ENCODE assay signal across 12 cellular contexts in the genomic region with DNA sequence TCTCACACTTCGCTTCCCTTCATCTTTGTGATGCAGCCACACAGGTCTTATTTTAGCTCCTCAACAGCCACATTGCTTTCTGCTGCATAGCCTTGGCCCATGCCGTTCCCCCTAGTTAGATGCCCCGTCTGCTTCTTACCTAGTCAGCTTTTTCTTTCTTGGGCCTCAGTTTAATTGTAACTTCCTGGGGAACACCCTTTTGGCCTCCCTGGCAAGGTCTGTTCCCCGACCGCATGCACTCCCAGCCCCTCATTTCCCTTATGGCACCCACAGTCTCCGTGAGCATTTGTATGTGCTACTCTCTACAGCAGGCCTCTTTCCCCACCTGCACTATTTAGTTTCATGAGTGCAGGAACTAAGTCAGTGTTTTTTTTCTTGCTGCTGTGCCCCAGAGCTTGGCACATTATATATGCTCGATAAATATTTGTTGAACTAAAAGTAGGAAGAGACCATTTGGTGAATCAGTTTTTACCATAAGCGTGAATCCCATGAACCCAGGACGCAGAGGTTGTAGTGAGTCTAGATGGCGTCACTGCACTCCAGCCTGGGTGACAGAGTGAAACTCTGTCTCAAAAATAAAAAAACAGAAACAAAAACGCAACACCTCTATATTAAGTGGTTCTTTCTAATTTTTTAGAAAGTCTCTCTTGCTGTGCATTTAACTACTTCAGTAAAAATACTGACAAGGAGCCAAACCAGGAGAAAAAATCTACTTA. TPM values are rescaled to one million over a fixed set of nuclear protein-coding genes. Genes with fewer than 3 reads are reported as not detected.
A peak's percentile ranks its signal among the peaks of the same experiment; 100 is the strongest.
DNase-seq lines count a peak whose midpoint lies in the region; ATAC-seq and TF ChIP-seq lines count a peak whose summit lies in the region.
"Had no signal": no experiment of that assay in that cellular context is flagged by ENCODE, and none has a peak within 500 bp of the region (broad histone marks: within the 10 kb centered on the region; RNA-seq: fewer than 3 reads in every experiment).

No MANE protein-coding gene starts in this region.

- H3K4me3 ChIP-seq in Jurkat, Clone E6-1 (ENCODE audit: low read length) = no peak overlapping the region
- no peak overlapping the region for H3K4me3 ChIP-seq in osteoblast (ENCODE audit: insufficient read depth, low read length)
- H3K4me3 ChIP-seq: colonic mucosa, suprapubic skin had no signal

- POLR2A ChIA-PET in activated CD4-positive, alpha-beta T cell treated with anti-CD3 and anti-CD28 coated beads for 36 hours (lab: Charles Lee) = interaction anchor here (1.0 to 1.2 kb wide), 2 partner anchors 28 to 39 kb away, joined by 3 to 4 read pairs; no protein-coding TSS in a partner anchor

- H3K27me3 ChIP-seq in osteoblast (ENCODE audit: insufficient read depth, low read length) = no peaks in the 10 kb centered on the region
- H3K27me3 ChIP-seq: colonic mucosa, suprapubic skin had no signal

- peaks cover 84% of the 10 kb centered on the region for H3K79me2 ChIP-seq in osteoblast (ENCODE audit: insufficient read depth, low read length)

- peaks cover 58% of the 10 kb centered on the region for H4K20me1 ChIP-seq in osteoblast (ENCODE audit: insufficient read depth, low read length)

- H3K4me1 Mint-ChIP-seq in activated CD4-positive, alpha-beta T cell treated with anti-CD3 and anti-CD28 coated beads for 36 hours = peaks cover 85% of the 10 kb centered on the region
- H3K4me1 Mint-ChIP-seq in activated naive CD8-positive, alpha-beta T cell (ENCODE audit: low read depth) = peaks cover 86% of the 10 kb centered on the region
- peaks cover 72% of the 10 kb centered on the region for H3K4me1 Mint-ChIP-seq in stimulated activated effector memory CD8-positive, alpha-beta T cell treated with anti-CD3 and anti-CD28 coated beads, Interleukin-12 subunit alpha, Interleukin-12 subunit beta, amount 100 ng/mL, for 72 hours

- peaks cover 7% of the 10 kb centered on the region for H3K36me3 Mint-ChIP-seq in activated CD4-positive, alpha-beta T cell treated with anti-CD3 and anti-CD28 coated beads for 36 hours (ENCODE audit: low read depth)
- H3K36me3 Mint-ChIP-seq in activated naive CD8-positive, alpha-beta T cell = peaks cover 2% of the 10 kb centered on the region
- no peaks in the 10 kb centered on the region for H3K36me3 Mint-ChIP-seq in stimulated activated effector memory CD8-positive, alpha-beta T cell treated with anti-CD3 and anti-CD28 coated beads, Interleukin-12 subunit alpha, Interleukin-12 subunit beta, amount 100 ng/mL, for 72 hours

- no peaks in the 10 kb centered on the region for H3K9me3 Mint-ChIP-seq in activated CD4-positive, alpha-beta T cell treated with anti-CD3 and anti-CD28 coated beads for 36 hours (ENCODE audit: low read depth)
- H3K9me3 Mint-ChIP-seq in activated naive CD8-positive, alpha-beta T cell (ENCODE audit: low read depth) = no peaks in the 10 kb centered on the region
- H3K9me3 Mint-ChIP-seq in stimulated activated effector memory CD8-positive, alpha-beta T cell treated with anti-CD3 and anti-CD28 coated beads, Interleukin-12 subunit alpha, Interleukin-12 subunit beta, amount 100 ng/mL, for 72 hours = no peaks in the 10 kb centered on the region

- TF ChIP-seq CTCF in osteoblast (IDR thresholded peaks at IDR 0.05; ENCODE audit: extremely low read depth, low read depth, low read length) = no peak

- H3K27ac ChIP-seq in osteoblast (ENCODE audit: low read depth, low read length) = no peak overlapping the region
- H3K27ac ChIP-seq: colonic mucosa, suprapubic skin had no signal

- ATAC-seq in activated CD4-positive, alpha-beta T cell treated with anti-CD3 and anti-CD28 coated beads for 36 hours = peak; percentile 66
- peak; percentile 86 for ATAC-seq in stimulated activated effector memory CD8-positive, alpha-beta T cell treated with anti-CD3 and anti-CD28 coated beads, Interleukin-12 subunit alpha, Interleukin-12 subunit beta, amount 100 ng/mL, for 72 hours
- ATAC-seq: sciatic nerve had no signal

- H3K4me1 ChIP-seq in osteoblast (ENCODE audit: insufficient read depth, low read length) = peaks cover 5% of the 10 kb centered on the region
- H3K4me1 ChIP-seq: colonic mucosa had no signal

- H3K4me2 ChIP-seq in osteoblast (ENCODE audit: insufficient read depth, low read length) = no peak overlapping the region

- CTCF ChIA-PET in activated CD4-positive, alpha-beta T cell treated with anti-CD3 and anti-CD28 coated beads for 36 hours (lab: Charles Lee) = interaction anchor here (1.0 to 1.5 kb wide), 4 partner anchors 9 to 37 kb away, joined by 3 to 8 read pairs (median 6); no protein-coding TSS in a partner anchor

- H2AFZ ChIP-seq in osteoblast (ENCODE audit: low read length) = no peak overlapping the region

- DNase-seq in activated CD4-positive, alpha-beta T cell treated with anti-CD3 and anti-CD28 coated beads for 36 hours = peak; percentile 52
- DNase-seq in activated CD4-positive, alpha-beta T cell treated with anti-CD3 and anti-CD28 coated beads, Interleukin-2, amount 50 U/mL, for 4 hours = no peak
- DNase-seq in Jurkat, Clone E6-1 (ENCODE audit: low read depth, low spot score) = peak; percentile 41
- DNase-seq in stimulated activated effector memory CD8-positive, alpha-beta T cell treated with anti-CD3 and anti-CD28 coated beads, Interleukin-12 subunit alpha, Interleukin-12 subunit beta, amount 100 ng/mL, for 72 hours (ENCODE audit: low spot score in 2 of 2) = no peak
- no peak for DNase-seq in Ammon's horn (ENCODE audit: low spot score)
- no peak for DNase-seq in NCI-H226
- no peak for DNase-seq in osteoblast (ENCODE audit: insufficient read length, low spot score, missing footprints)
- DNase-seq: NCI-H1694 treated with DMSO at 0.1 percent for 48 hours had no signal

- peaks cover 2% of the 10 kb centered on the region for H3K36me3 ChIP-seq in osteoblast (ENCODE audit: insufficient read depth, low read length)
- H3K36me3 ChIP-seq: colonic mucosa, suprapubic skin had no signal

- H3K4me3 Mint-ChIP-seq in activated CD4-positive, alpha-beta T cell treated with anti-CD3 and anti-CD28 coated beads for 36 hours = peak overlapping the region; percentile 39
- H3K4me3 Mint-ChIP-seq in activated naive CD8-positive, alpha-beta T cell = peak overlapping the region; percentile 71
- peak overlapping the region; percentile 74 for H3K4me3 Mint-ChIP-seq in stimulated activated effector memory CD8-positive, alpha-beta T cell treated with anti-CD3 and anti-CD28 coated beads, Interleukin-12 subunit alpha, Interleukin-12 subunit beta, amount 100 ng/mL, for 72 hours

- H3K27ac Mint-ChIP-seq in activated CD4-positive, alpha-beta T cell treated with anti-CD3 and anti-CD28 coated beads for 36 hours = peak overlapping the region; percentile 92
- peak overlapping the region; percentile 97 for H3K27ac Mint-ChIP-seq in activated naive CD8-positive, alpha-beta T cell
- peak overlapping the region; percentile 93 for H3K27ac Mint-ChIP-seq in stimulated activated effector memory CD8-positive, alpha-beta T cell treated with anti-CD3 and anti-CD28 coated beads, Interleukin-12 subunit alpha, Interleukin-12 subunit beta, amount 100 ng/mL, for 72 hours

- H3K27me3 Mint-ChIP-seq in activated CD4-positive, alpha-beta T cell treated with anti-CD3 and anti-CD28 coated beads for 36 hours = no peaks in the 10 kb centered on the region
- H3K27me3 Mint-ChIP-seq in activated naive CD8-positive, alpha-beta T cell = no peaks in the 10 kb centered on the region

- H3K9me3 ChIP-seq in osteoblast (ENCODE audit: low read depth, low read length) = no peaks in the 10 kb centered on the region
- H3K9me3 ChIP-seq: colonic mucosa, suprapubic skin had no signal

- intact Hi-C loops in activated CD4-positive, alpha-beta T cell treated with anti-CD3 and anti-CD28 coated beads for 36 hours (cut with DNase I, micrococcal nuclease) = loop anchor here in 1 of 2 experiments (5.0 kb wide), 2 partner anchors 39 to 131 kb away; a partner anchor contains a TSS

RNA-seq across cellular contexts. Expression of a gene that starts 38.5 kb away (rescaled TPM):
- 10 to 100 TPM; 37.3 to 40.3 TPM for total RNA-seq in activated CD4-positive, alpha-beta T cell treated with anti-CD3 and anti-CD28 coated beads for 36 hours
- 6.9 TPM for polyA plus RNA-seq in Jurkat, Clone E6-1 (2012; ENCODE audit: insufficient read depth, insufficient read length)
- 26.4 and 33.9 TPM in 2 replicates for total RNA-seq in osteoblast

Comparison
In these comparisons a context has a peak if more than half of its experiments do, and no peak if none do; other contexts are left out.
1. DNase-seq: peak in activated CD4-positive, alpha-beta T cell treated with anti-CD3 and anti-CD28 coated beads for 36 hours (single experiment) and Jurkat, Clone E6-1 (single experiment); none in activated CD4-positive, alpha-beta T cell treated with anti-CD3 and anti-CD28 coated beads, Interleukin-2, amount 50 U/mL, for 4 hours (0 of 2), stimulated activated effector memory CD8-positive, alpha-beta T cell treated with anti-CD3 and anti-CD28 coated beads, Interleukin-12 subunit alpha, Interleukin-12 subunit beta, amount 100 ng/mL, for 72 hours (0 of 2), Ammon's horn (single experiment), NCI-H226 (single experiment) and osteoblast (single experiment).
2. Peak in every context shown above with its lines, with median percentiles within 50 percentile points of each other: H3K27ac Mint-ChIP-seq and H3K4me3 Mint-ChIP-seq.